1 cellular context compared by ENCODE assay signal in the genomic region with DNA sequence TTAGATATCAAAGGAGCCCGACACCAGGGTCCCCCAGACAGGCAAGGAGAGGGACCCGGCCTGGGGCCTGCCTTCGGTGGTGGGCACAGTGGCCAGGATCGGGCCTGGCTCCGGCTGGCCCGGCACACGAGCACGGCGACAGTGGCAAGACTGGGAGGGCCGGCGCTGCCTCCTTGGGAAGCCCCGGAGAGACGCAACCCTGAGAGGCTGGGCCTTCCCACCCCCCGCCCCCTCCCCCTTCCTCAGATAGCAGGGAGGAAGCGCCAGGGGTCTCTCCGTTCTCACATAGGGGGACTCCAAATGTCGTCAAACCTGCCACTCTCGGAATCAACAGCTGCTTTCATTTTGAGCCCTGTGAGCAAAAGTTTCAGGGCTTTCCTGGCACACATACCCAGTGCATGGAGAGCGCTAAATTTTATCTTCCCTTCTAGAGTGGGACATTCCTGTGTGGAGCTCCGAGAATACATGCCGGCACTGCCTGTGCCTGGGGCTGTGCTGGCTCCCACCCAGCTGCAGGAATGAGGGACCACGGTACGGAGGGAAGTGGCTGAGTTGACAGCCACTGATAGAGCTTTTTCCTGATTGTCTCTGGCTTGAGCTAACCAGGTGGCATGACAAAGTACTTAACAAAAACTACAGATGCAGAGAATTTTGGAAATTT.
TF ChIP-seq lines count a peak whose summit lies in the region.

No MANE protein-coding gene starts in this region.

TF ChIP-seq in HEK293, 187 proteins besides CTCF, POLR2A, EP300 and RAD21 (continued from another document):
- TF ChIP-seq, protein P1, sequence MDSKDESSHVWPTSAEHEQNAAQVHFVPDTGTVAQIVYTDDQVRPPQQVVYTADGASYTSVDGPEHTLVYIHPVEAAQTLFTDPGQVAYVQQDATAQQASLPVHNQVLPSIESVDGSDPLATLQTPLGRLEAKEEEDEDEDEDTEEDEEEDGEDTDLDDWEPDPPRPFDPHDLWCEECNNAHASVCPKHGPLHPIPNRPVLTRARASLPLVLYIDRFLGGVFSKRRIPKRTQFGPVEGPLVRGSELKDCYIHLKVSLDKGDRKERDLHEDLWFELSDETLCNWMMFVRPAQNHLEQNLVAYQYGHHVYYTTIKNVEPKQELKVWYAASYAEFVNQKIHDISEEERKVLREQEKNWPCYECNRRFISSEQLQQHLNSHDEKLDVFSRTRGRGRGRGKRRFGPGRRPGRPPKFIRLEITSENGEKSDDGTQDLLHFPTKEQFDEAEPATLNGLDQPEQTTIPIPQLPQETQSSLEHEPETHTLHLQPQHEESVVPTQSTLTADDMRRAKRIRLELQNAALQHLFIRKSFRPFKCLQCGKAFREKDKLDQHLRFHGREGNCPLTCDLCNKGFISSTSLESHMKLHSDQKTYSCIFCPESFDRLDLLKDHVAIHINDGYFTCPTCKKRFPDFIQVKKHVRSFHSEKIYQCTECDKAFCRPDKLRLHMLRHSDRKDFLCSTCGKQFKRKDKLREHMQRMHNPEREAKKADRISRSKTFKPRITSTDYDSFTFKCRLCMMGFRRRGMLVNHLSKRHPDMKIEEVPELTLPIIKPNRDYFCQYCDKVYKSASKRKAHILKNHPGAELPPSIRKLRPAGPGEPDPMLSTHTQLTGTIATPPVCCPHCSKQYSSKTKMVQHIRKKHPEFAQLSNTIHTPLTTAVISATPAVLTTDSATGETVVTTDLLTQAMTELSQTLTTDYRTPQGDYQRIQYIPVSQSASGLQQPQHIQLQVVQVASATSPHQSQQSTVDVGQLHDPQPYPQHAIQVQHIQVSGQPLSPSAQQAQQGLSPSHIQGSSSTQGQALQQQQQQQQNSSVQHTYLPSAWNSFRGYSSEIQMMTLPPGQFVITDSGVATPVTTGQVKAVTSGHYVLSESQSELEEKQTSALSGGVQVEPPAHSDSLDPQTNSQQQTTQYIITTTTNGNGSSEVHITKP (tag by site-specific recombination; IDR thresholded peaks at IDR 0.05) = peak; percentile 93
- no peak for TF ChIP-seq RBAK (tag by site-specific recombination; IDR thresholded peaks at IDR 0.05)
- no peak for TF ChIP-seq SP7 (tag by site-specific recombination; IDR thresholded peaks at IDR 0.05)
- TF ChIP-seq, protein P2, sequence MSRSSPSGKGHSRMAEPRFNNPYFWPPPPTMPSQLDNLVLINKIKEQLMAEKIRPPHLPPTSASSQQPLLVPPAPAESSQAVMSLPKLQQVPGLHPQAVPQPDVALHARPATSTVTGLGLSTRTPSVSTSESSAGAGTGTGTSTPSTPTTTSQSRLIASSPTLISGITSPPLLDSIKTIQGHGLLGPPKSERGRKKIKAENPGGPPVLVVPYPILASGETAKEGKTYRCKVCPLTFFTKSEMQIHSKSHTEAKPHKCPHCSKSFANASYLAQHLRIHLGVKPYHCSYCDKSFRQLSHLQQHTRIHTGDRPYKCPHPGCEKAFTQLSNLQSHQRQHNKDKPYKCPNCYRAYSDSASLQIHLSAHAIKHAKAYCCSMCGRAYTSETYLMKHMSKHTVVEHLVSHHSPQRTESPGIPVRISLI (tag by site-specific recombination; IDR thresholded peaks at IDR 0.05) = no peak
- no peak for TF ChIP-seq EGR2 (tag by site-specific recombination; IDR thresholded peaks at IDR 0.05; ENCODE audit: low read depth)
- TF ChIP-seq ZNF311 (tag by site-specific recombination; IDR thresholded peaks at IDR 0.05; ENCODE audit: borderline replicate concordance) = no peak
- 0 out of 2 replicates have a peak, but pooled peaks have one; percentile 3 for TF ChIP-seq ZBTB20 (tag by site-specific recombination; IDR thresholded peaks at IDR 0.05)
- no peak for TF ChIP-seq ZBTB1 (tag by site-specific recombination; IDR thresholded peaks at IDR 0.05)
- TF ChIP-seq WT1 (tag by site-specific recombination; IDR thresholded peaks at IDR 0.05) = no peak
- no peak for TF ChIP-seq ZIC2 (tag by site-specific recombination; IDR thresholded peaks at IDR 0.05)
- no peak for TF ChIP-seq GFI1B (tag by site-specific recombination; IDR thresholded peaks at IDR 0.05)
- no peak for TF ChIP-seq ZNF2 (tag by site-specific recombination; IDR thresholded peaks at IDR 0.05)
- no peak for TF ChIP-seq ZNF416 (tag by site-specific recombination; IDR thresholded peaks at IDR 0.05)
